16 cellular contexts compared by ENCODE assay signal in genomic region chr1:115991909-115992308, GRCh38. TPM values are rescaled to one million over a fixed set of nuclear protein-coding genes. Genes with fewer than 3 reads are reported as not detected.
DNase-seq lines count a peak whose midpoint lies in the region; ATAC-seq and TF ChIP-seq lines count a peak whose summit lies in the region.
"Had no signal": no experiment of that assay in that cellular context is flagged by ENCODE, and none has a peak within 500 bp of the region (broad histone marks: within the 10 kb centered on the region; RNA-seq: fewer than 3 reads in every experiment).

No MANE protein-coding gene starts in this region.

- H4K91ac ChIP-seq in IMR-90 (ENCODE audit: insufficient read depth, low read depth, low read length): no peak overlapping the region

- H3K79me1 ChIP-seq in IMR-90 (ENCODE audit: low read depth in 1 of 2, low read length in 2 of 2): no peaks in the 10 kb centered on the region

- dilution Hi-C loops in IMR-90 (cut with HindIII; ENCODE audit: low sequenced_read_pairs, unreplicated experiment): no loop called here

- no peak overlapping the region for H3K56ac ChIP-seq in IMR-90 (ENCODE audit: extremely low read depth, insufficient read depth, low read length)

- no peaks in the 10 kb centered on the region for H3K9me1 ChIP-seq in IMR-90 (ENCODE audit: insufficient read depth, low read length)

- H3K27ac ChIP-seq in IMR-90 (ENCODE audit: insufficient read depth, low read length) (no peak overlapping the region), endodermal cell (ENCODE audit: low read depth, low read length) (no peak overlapping the region)

- H2AK5ac ChIP-seq in IMR-90 (ENCODE audit: low read depth, low read length): no peak overlapping the region

- H3K23ac ChIP-seq in IMR-90 (ENCODE audit: low read depth, low read length): no peak overlapping the region

- no peaks in the 10 kb centered on the region for H3K36me3 ChIP-seq in IMR-90 (ENCODE audit: control insufficient read depth, insufficient read depth, low read length)
- peaks cover 48% of the 10 kb centered on the region for H3K36me3 ChIP-seq in endodermal cell (ENCODE audit: control insufficient read depth, insufficient read depth, low read length)

- H2BK5ac ChIP-seq in IMR-90 (ENCODE audit: low read depth, low read length, poor library complexity, severe bottlenecking): no peak overlapping the region

- H2AFZ ChIP-seq in IMR-90 (replicated peaks; ENCODE audit: low read length, poor library complexity): peak overlapping the region; percentile 65

- H3K4me2 ChIP-seq in IMR-90 (ENCODE audit: low read depth, low read length): no peak overlapping the region

- DNase-seq in CD14-positive monocyte (ENCODE audit: low spot score) (no peak), IMR-90 (no peak), endodermal cell (no peak), superior temporal gyrus (ENCODE audit: extremely low spot score) (peak; percentile 45), NCI-H2081 treated with DMSO at 0.1 percent for 48 hours (lab: John Stamatoyannopoulos, UW) (no peak), GM13977 (ENCODE audit: low spot score) (no peak)
- DNase-seq: CD4-positive, alpha-beta memory T cell; DMS153; DMS79 treated with DMSO at 0.1 percent for 48 hours; EL; GDM1; HCEC 1CT; HFFc6 had no signal

- H3K27me3 Mint-ChIP-seq in CD14-positive monocyte (ENCODE audit: low read depth in 3 of 3) (peaks cover 0 to 2% (median 0%) of the 10 kb centered on the region in 3 donors), endodermal cell (ENCODE audit: insufficient read depth) (no peaks in the 10 kb centered on the region)
- H3K27me3 Mint-ChIP-seq: B cell had no signal

- H3K4me3 ChIP-seq in IMR-90 (ENCODE audit: insufficient read depth, low read depth, low read length): no peak overlapping the region
- no peak overlapping the region for H3K4me3 ChIP-seq in endodermal cell (ENCODE audit: low read length)

- H3K4me1 ChIP-seq in IMR-90 (ENCODE audit: control insufficient read depth, insufficient read depth, low read length) (no peaks in the 10 kb centered on the region), endodermal cell (ENCODE audit: control insufficient read depth, insufficient read depth, low read length) (no peaks in the 10 kb centered on the region)

- H3K9me3 Mint-ChIP-seq in CD14-positive monocyte (peaks cover 3 to 6% (median 4%) of the 10 kb centered on the region in 7 donors), endodermal cell (peaks cover 3% of the 10 kb centered on the region)

- intact Hi-C loops in CD14-positive monocyte (cut with micrococcal nuclease): no loop called here
- intact Hi-C loops in IMR-90 (cut with micrococcal nuclease): no loop called here

- TF ChIP-seq RAD21 in IMR-90 (IDR thresholded peaks at IDR 0.05; ENCODE audit: low read length): no peak

- H2BK15ac ChIP-seq in IMR-90 (ENCODE audit: low read depth, low read length): no peak overlapping the region

- H4K8ac ChIP-seq in IMR-90 (ENCODE audit: low read depth in 2 of 2, low read length in 2 of 2): no peak overlapping the region

- H3K9me3 ChIP-seq in IMR-90 (ENCODE audit: control insufficient read depth, insufficient read depth, low read length) (no peaks in the 10 kb centered on the region), endodermal cell (ENCODE audit: control insufficient read depth, low read length) (peaks cover 13% of the 10 kb centered on the region)

- POLR2A ChIA-PET in IMR-90 (lab: Charles Lee; ENCODE audit: unreplicated experiment): no interaction called here

- H3K14ac ChIP-seq in IMR-90 (replicated peaks; ENCODE audit: low read depth, low read length): no peak overlapping the region

- WGBS in IMR-90 (ENCODE audit: extremely low coverage in 2 of 2, insufficient read length in 1 of 2), 2 experiments: 50% methylated on average over 3 of the region's 8 CpGs; no CpG with 5 or more reads in 1 of the 2 experiments
- 95% methylated on average over 4 to 8 of the region's 8 CpGs for WGBS in endodermal cell (ENCODE audit: insufficient coverage in 1 of 2, insufficient read length in 1 of 2), 2 experiments

- no TSS peak for BruUV-seq in IMR-90 (replicated peaks; lab: Mats Ljungman, UMichigan)

- H3K27me3 ChIP-seq in IMR-90 (ENCODE audit: control insufficient read depth, insufficient read depth, low read length) (0 out of 2 replicates have a peak, but pooled peaks cover 2% of the 10 kb centered on the region), endodermal cell (ENCODE audit: control insufficient read depth, insufficient read depth, low read length, poor library complexity, severe bottlenecking) (no peaks in the 10 kb centered on the region)

- no peak for TF ChIP-seq POLR2A in IMR-90 (IDR thresholded peaks at IDR 0.05; ENCODE audit: low read depth, low read length)

- peaks cover 48 to 59% of the 10 kb centered on the region in 2 donors for H3K36me3 Mint-ChIP-seq in CD14-positive monocyte
- H3K36me3 Mint-ChIP-seq in endodermal cell (ENCODE audit: low read depth): peaks cover 46% of the 10 kb centered on the region

- ATAC-seq in IMR-90 (ENCODE audit: low read depth) (no peak), GM21423 (IDR thresholded peaks at IDR 0.05; ENCODE audit: unreplicated experiment) (no peak)
- ATAC-seq: HepG2 had no signal

- no peak overlapping the region for H2BK20ac ChIP-seq in IMR-90 (ENCODE audit: low read depth, low read length)

- TF ChIP-seq CTCF in CD14-positive monocyte (IDR thresholded peaks at IDR 0.05) (no peak), IMR-90 (conservative IDR thresholded peaks at IDR 0.05; ENCODE audit: low read depth, low read length) (no peak), endodermal cell (conservative IDR thresholded peaks at IDR 0.05) (no peak), GM13977 (IDR thresholded peaks at IDR 0.05; ENCODE audit: extremely low read depth, insufficient read depth, missing control alignments) (no peak)

- no peak overlapping the region for H3K18ac ChIP-seq in IMR-90 (ENCODE audit: low read depth, low read length)

- H4K5ac ChIP-seq in IMR-90 (ENCODE audit: low read depth, low read length): no peak overlapping the region

- H3K4me3 Mint-ChIP-seq in CD14-positive monocyte (no peak overlapping the region), endodermal cell (no peak overlapping the region)
- H3K4me3 Mint-ChIP-seq: B cell; CD4-positive, alpha-beta memory T cell; HFFc6 had no signal

- H2AK9ac ChIP-seq in IMR-90 (replicated peaks; ENCODE audit: low read depth, low read length, poor library complexity): no peak overlapping the region

- H2BK120ac ChIP-seq in IMR-90 (ENCODE audit: low read depth, low read length): no peak overlapping the region

- no peaks in the 10 kb centered on the region for H4K20me1 ChIP-seq in IMR-90 (ENCODE audit: insufficient read depth, low read length)

- H3K4me1 Mint-ChIP-seq in CD14-positive monocyte (peaks cover 24% of the 10 kb centered on the region), endodermal cell (peaks cover 9% of the 10 kb centered on the region)
- H3K4me1 Mint-ChIP-seq: B cell had no signal

- H3K9ac ChIP-seq in IMR-90 (ENCODE audit: low read depth, low read length) (no peak overlapping the region), endodermal cell (ENCODE audit: extremely low read depth, low read length, poor library complexity, severe bottlenecking) (no peak overlapping the region)

- H3K4ac ChIP-seq in IMR-90 (ENCODE audit: low read depth, low read length): no peak overlapping the region

- CTCF ChIA-PET in IMR-90 (lab: Yijun Ruan, JAX): no interaction called here

- in situ Hi-C loops in IMR-90 (cut with MboI; ENCODE audit: low sequenced_read_pairs) (no loop called here), GM13977 (cut with MboI; ENCODE audit: low pct_unique_long_range_greater_than_20kb, low sequenced_read_pairs, unreplicated experiment) (no loop called here)

- H3K27ac Mint-ChIP-seq in CD14-positive monocyte: peak overlapping the region in 4 of 7 donors; percentile 41 to 82 (median 67)
- peak overlapping the region; percentile 50 for H3K27ac Mint-ChIP-seq in endodermal cell
- H3K27ac Mint-ChIP-seq: B cell; CD4-positive, alpha-beta memory T cell; HFFc6 had no signal

TF ChIP-seq in IMR-90, 13 proteins besides CTCF, POLR2A, EP300 and RAD21:
- TF ChIP-seq MXI1 (IDR thresholded peaks at IDR 0.05; ENCODE audit: borderline replicate concordance, low read depth, low read length): no peak

RNA-seq across cellular contexts. Expression of gene SLC22A15, which starts 15.6 kb away (rescaled TPM):
- polyA plus RNA-seq in CD14-positive monocyte: 1 to 10 TPM; 3.2 to 4.5 TPM
- total RNA-seq in IMR-90 (2012; rRNA removed): under 0.01 TPM in 2 replicates
- polyA plus RNA-seq in IMR-90 (2012; rRNA removed): 0.02 TPM in 1 of 2 replicates, not detected in the other
- polyA plus RNA-seq in IMR-90 (2012; cell fraction: cytosol; rRNA removed): not detected in 2 replicates
- 0.02 and 0.37 TPM in 2 replicates for polyA plus RNA-seq in IMR-90 (2012; cell fraction: nucleus; rRNA removed; ENCODE audit: low replicate concordance)
- 10 to 100 TPM in 1 of 2 donors, 1 to 10 TPM in 1; 8.3 to 15.6 TPM for total RNA-seq in endodermal cell
- polyA plus RNA-seq in endodermal cell (2013, experiment 1 of 2): 4.3 TPM
- 4.1 TPM for polyA plus RNA-seq in endodermal cell (2013, experiment 2 of 2)
- polyA plus RNA-seq: CD4-positive, alpha-beta memory T cell had no signal
